In the genomic region with DNA sequence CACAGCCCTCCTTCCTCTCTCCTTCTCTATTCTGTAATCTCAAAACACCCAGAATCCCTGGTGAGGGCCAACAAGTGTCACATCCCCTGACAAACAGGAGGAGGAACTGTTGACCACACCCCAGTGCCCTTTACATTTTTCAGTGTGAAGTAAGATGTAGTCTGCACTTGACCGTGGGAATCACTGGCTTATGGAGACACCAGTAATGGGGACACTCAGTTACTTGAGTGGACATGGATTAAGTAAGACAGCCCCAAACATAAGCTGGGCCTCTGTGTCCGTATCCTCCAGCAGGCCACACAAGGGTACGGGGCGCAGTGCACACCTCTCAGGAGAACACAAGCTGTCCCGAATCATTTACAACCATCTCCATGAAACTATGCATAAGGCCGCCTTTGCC, we compare ENCODE assay signal across 18 cellular contexts. TPM values are rescaled to one million over a fixed set of nuclear protein-coding genes. Genes with fewer than 3 reads are reported as not detected.
A peak's percentile ranks its signal among the peaks of the same experiment; 100 is the strongest.
DNase-seq lines count a peak whose midpoint lies in the region; ATAC-seq and TF ChIP-seq lines count a peak whose summit lies in the region.
"Had no signal": no experiment of that assay in that cellular context is flagged by ENCODE, and none has a peak within 500 bp of the region (broad histone marks: within the 10 kb centered on the region; RNA-seq: fewer than 3 reads in every experiment).

No MANE protein-coding gene starts in this region.

- H3K36me3 ChIP-seq in BLaER1 treated with 17β-estradiol and CSF1 and Interleukin-3, amounts not matched to agents 10 nM and 100 nM: no peaks in the 10 kb centered on the region; a peak in 1 of 22 replicates
- H3K36me3 ChIP-seq in left lung: no peaks in the 10 kb centered on the region
- H3K36me3 ChIP-seq: heart right ventricle, sigmoid colon had no signal

- ATAC-seq in left lung (peak; percentile 58), HG03025 (IDR thresholded peaks at IDR 0.05; ENCODE audit: low FRiP score, unreplicated experiment) (no peak)
- ATAC-seq: A549; stimulated activated naive CD8-positive, alpha-beta T cell treated with anti-CD3 and anti-CD28 coated beads, Interleukin-15, amount 100 ng/mL, for 72 hours; WTC11 had no signal

- TF ChIP-seq CTCF in left lung (IDR thresholded peaks at IDR 0.05): no peak

- no peak overlapping the region for H3K9ac ChIP-seq in BLaER1 treated with 17β-estradiol and CSF1 and Interleukin-3, amounts not matched to agents 10 nM and 100 nM

- peaks cover 42 to 60% (median 50%) of the 10 kb centered on the region in 10 experiments for H3K4me1 ChIP-seq in BLaER1 treated with 17β-estradiol and CSF1 and Interleukin-3, amounts not matched to agents 10 nM and 100 nM
- peaks cover 0 to 35% of the 10 kb centered on the region in 2 donors for H3K4me1 ChIP-seq in left lung
- H3K4me1 ChIP-seq: A549 had no signal

- DNase-seq in SIG-M5 treated with dmso at 0.1 percent for 504 hours (lab: John Stamatoyannopoulos, UW; ENCODE audit: unreplicated experiment) (peak; percentile 22), SIG-M5 (lab: John Stamatoyannopoulos, UW) (no peak), MV-4-11 (lab: John Stamatoyannopoulos, UW) (peak; percentile 70), left lung (no peak), GDM1 (lab: John Stamatoyannopoulos, UW) (no peak)
- no peak for DNase-seq in stimulated activated CD4-positive, alpha-beta T cell treated with anti-CD3 and anti-CD28 coated beads, Interleukin-2, amount 100 ng/mL, for 48 hours
- DNase-seq: DMS 273 treated with DMSO at 0.1 percent for 48 hours; GF-D8; heart right ventricle; immature natural killer cell; NCI-H1694; NCI-H2227 treated with DMSO at 0.1 percent for 48 hours; stimulated activated naive CD8-positive, alpha-beta T cell treated with anti-CD3 and anti-CD28 coated beads, Interleukin-15, amount 100 ng/mL, for 72 hours had no signal

- H3K4me3 ChIP-seq in BLaER1 treated with 17β-estradiol and CSF1 and Interleukin-3, amounts not matched to agents 10 nM and 100 nM: no peak overlapping the region
- no peak overlapping the region for H3K4me3 ChIP-seq in left lung
- H3K4me3 ChIP-seq: A549, heart right ventricle, sigmoid colon had no signal

- H3K4me2 ChIP-seq in BLaER1 treated with 17β-estradiol and CSF1 and Interleukin-3, amounts not matched to agents 10 nM and 100 nM: peak overlapping the region; percentile 50 to 84 (median 75); a peak in 20 of 22 replicates
- H3K4me2 ChIP-seq: A549 had no signal

- intact Hi-C loops in left lung (cut with DNase I): no loop called here

- no peaks in the 10 kb centered on the region for H3K27me3 ChIP-seq in BLaER1 treated with 17β-estradiol and CSF1 and Interleukin-3, amounts not matched to agents 10 nM and 100 nM
- no peaks in the 10 kb centered on the region for H3K27me3 ChIP-seq in left lung
- H3K27me3 ChIP-seq: heart right ventricle, sigmoid colon had no signal

- peaks cover 0 to 9% (median 3%) of the 10 kb centered on the region in 11 experiments; a peak in 17 of 22 replicates for H3K9me3 ChIP-seq in BLaER1 treated with 17β-estradiol and CSF1 and Interleukin-3, amounts not matched to agents 10 nM and 100 nM (replicated peaks in 1 of 11)
- H3K9me3 ChIP-seq in left lung: no peaks in the 10 kb centered on the region
- H3K9me3 ChIP-seq: A549, sigmoid colon had no signal

- H3K27ac ChIP-seq in BLaER1 treated with 17β-estradiol and CSF1 and Interleukin-3, amounts not matched to agents 10 nM and 100 nM: peak overlapping the region in 3 of 11 experiments; percentile 69 to 71 (median 70); a peak in 1 of 22 replicates
- H3K27ac ChIP-seq in left lung: no peak overlapping the region
- H3K27ac ChIP-seq: A549, heart right ventricle, sigmoid colon had no signal

- H4K20me1 ChIP-seq in BLaER1 treated with 17β-estradiol and CSF1 and Interleukin-3, amounts not matched to agents 10 nM and 100 nM: no peaks in the 10 kb centered on the region

RNA-seq across cellular contexts. Expression of gene LIMD1, which starts 28.3 kb away (rescaled TPM):
- total RNA-seq in left lung: 100 to 1,000 TPM in 1 of 2 donors, 10 to 100 TPM in 1; 68.0 to 104 TPM

Comparison
In these comparisons a context has a peak if more than half of its experiments do, and no peak if none do; other contexts are left out.
1. DNase-seq: peak in SIG-M5 treated with dmso at 0.1 percent for 504 hours (single experiment) and MV-4-11 (single experiment); none in SIG-M5 (single experiment), left lung (0 of 2), GDM1 (single experiment) and stimulated activated CD4-positive, alpha-beta T cell treated with anti-CD3 and anti-CD28 coated beads, Interleukin-2, amount 100 ng/mL, for 48 hours (0 of 2).